ENCODE assay signal across 1 cellular context in the genomic region with DNA sequence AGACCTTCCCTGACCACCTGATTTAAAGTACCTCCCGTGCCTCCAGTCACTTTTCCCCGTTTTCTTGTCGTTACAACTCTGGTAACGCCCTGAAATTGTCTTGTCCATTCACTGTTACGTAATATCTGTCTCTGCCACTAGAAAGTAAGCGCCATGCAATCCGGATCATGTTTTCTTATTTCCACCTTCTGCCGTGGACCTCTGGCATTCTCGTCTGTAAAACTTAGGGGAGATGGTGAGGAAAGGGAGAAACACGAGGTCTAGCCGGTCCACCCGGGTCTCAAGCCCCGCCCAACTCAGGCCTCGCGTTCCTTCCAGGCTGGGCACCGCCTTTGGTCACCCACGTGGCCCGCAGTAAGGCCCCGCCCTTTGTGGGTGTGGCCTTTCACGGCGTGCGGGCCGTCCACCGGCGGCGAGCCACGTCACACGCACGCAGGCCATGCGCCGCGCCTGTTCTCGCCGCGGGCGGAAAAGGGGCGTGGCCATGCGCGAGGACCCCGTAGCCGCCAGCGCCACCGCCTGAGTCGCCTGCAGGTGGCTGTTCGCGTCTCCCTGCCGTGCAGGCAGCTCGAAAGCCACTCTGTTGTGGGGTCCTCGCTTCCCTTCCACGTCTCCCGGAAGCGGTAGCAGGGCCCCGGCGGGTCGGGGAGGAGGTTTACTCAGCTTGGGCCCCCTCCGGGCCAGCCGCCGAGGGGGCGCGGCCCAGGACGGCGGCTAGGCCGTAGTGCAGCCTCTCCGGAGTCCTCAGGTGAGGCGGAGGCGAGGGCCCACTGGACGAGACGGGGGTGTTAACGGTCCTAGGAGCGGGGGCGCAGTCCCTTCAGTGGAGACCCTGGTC.
TF ChIP-seq lines count a peak whose summit lies in the region.

A gene with protein sequence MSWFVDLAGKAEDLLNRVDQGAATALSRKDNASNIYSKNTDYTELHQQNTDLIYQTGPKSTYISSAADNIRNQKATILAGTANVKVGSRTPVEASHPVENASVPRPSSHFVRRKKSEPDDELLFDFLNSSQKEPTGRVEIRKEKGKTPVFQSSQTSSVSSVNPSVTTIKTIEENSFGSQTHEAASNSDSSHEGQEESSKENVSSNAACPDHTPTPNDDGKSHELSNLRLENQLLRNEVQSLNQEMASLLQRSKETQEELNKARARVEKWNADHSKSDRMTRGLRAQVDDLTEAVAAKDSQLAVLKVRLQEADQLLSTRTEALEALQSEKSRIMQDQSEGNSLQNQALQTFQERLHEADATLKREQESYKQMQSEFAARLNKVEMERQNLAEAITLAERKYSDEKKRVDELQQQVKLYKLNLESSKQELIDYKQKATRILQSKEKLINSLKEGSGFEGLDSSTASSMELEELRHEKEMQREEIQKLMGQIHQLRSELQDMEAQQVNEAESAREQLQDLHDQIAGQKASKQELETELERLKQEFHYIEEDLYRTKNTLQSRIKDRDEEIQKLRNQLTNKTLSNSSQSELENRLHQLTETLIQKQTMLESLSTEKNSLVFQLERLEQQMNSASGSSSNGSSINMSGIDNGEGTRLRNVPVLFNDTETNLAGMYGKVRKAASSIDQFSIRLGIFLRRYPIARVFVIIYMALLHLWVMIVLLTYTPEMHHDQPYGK (plus strand): TSS at position 597 of the 838 bp plus-strand sequence. CDS start 3,133 bp downstream, outside the sequence.

TF ChIP-seq in HepG2, 621 proteins besides CTCF, POLR2A, EP300 and RAD21 (continued from another document and continues in another):
- TF ChIP-seq, protein P1, sequence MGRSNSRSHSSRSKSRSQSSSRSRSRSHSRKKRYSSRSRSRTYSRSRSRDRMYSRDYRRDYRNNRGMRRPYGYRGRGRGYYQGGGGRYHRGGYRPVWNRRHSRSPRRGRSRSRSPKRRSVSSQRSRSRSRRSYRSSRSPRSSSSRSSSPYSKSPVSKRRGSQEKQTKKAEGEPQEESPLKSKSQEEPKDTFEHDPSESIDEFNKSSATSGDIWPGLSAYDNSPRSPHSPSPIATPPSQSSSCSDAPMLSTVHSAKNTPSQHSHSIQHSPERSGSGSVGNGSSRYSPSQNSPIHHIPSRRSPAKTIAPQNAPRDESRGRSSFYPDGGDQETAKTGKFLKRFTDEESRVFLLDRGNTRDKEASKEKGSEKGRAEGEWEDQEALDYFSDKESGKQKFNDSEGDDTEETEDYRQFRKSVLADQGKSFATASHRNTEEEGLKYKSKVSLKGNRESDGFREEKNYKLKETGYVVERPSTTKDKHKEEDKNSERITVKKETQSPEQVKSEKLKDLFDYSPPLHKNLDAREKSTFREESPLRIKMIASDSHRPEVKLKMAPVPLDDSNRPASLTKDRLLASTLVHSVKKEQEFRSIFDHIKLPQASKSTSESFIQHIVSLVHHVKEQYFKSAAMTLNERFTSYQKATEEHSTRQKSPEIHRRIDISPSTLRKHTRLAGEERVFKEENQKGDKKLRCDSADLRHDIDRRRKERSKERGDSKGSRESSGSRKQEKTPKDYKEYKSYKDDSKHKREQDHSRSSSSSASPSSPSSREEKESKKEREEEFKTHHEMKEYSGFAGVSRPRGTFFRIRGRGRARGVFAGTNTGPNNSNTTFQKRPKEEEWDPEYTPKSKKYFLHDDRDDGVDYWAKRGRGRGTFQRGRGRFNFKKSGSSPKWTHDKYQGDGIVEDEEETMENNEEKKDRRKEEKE (IDR thresholded peaks at IDR 0.05) = no peak
- TF ChIP-seq IKZF1 (IDR thresholded peaks at IDR 0.05) (no peak), ZNF616 (CRISPR knock-in tag; IDR thresholded peaks at IDR 0.05; ENCODE audit: low read depth) (peak; percentile 75; the same call in 1 of the 2 replicates), TOE1 (CRISPR knock-in tag; IDR thresholded peaks at IDR 0.05) (no peak; the same call in 1 of the 2 replicates), FOXM1 (CRISPR knock-in tag; IDR thresholded peaks at IDR 0.05) (no peak), SYNCRIP (IDR thresholded peaks at IDR 0.05; ENCODE audit: insufficient read depth, low read depth, low read length) (no peak), ZMYM2 (CRISPR knock-in tag; IDR thresholded peaks at IDR 0.05) (no peak), ZNF563 (CRISPR knock-in tag; IDR thresholded peaks at IDR 0.05) (no peak), SRSF9 (IDR thresholded peaks at IDR 0.05; ENCODE audit: borderline replicate concordance, insufficient read depth, low read depth, low read length, poor library complexity, severe bottlenecking) (no peak), ZNF839 (CRISPR knock-in tag; IDR thresholded peaks at IDR 0.05; ENCODE audit: borderline replicate concordance) (no peak; the same call in 1 of the 2 replicates), SMARCE1 (IDR thresholded peaks at IDR 0.05; ENCODE audit: borderline replicate concordance) (no peak), ZFP90 (CRISPR knock-in tag; IDR thresholded peaks at IDR 0.05; ENCODE audit: borderline replicate concordance) (no peak), TAF15 (IDR thresholded peaks at IDR 0.05; ENCODE audit: low read depth, low read length, poor library complexity, severe bottlenecking) (no peak), MTF1 (CRISPR knock-in tag; IDR thresholded peaks at IDR 0.05) (no peak; the same call in 1 of the 2 replicates), MAZ (IDR thresholded peaks at IDR 0.05; ENCODE audit: borderline replicate concordance, low read depth, low read length) (peak; percentile 65; the same call in 1 of the 2 replicates), MAZ (CRISPR knock-in tag; IDR thresholded peaks at IDR 0.05; ENCODE audit: low read depth) (peak; percentile 85), KAT2B (IDR thresholded peaks at IDR 0.05; ENCODE audit: borderline replicate concordance, low read depth, low read length) (no peak), HHEX (CRISPR knock-in tag; IDR thresholded peaks at IDR 0.05) (no peak), NFYC (CRISPR knock-in tag; IDR thresholded peaks at IDR 0.05) (peak; percentile 82), ZNF460 (CRISPR knock-in tag; IDR thresholded peaks at IDR 0.05; ENCODE audit: borderline replicate concordance) (no peak; the same call in 1 of the 2 replicates), ZNF746 (CRISPR knock-in tag; IDR thresholded peaks at IDR 0.05) (0 out of 2 replicates have a peak, but pooled peaks have one; percentile 56)
- TF ChIP-seq, protein P2, sequence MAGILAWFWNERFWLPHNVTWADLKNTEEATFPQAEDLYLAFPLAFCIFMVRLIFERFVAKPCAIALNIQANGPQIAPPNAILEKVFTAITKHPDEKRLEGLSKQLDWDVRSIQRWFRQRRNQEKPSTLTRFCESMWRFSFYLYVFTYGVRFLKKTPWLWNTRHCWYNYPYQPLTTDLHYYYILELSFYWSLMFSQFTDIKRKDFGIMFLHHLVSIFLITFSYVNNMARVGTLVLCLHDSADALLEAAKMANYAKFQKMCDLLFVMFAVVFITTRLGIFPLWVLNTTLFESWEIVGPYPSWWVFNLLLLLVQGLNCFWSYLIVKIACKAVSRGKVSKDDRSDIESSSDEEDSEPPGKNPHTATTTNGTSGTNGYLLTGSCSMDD (CRISPR knock-in tag; IDR thresholded peaks at IDR 0.05) = no peak
- TF ChIP-seq, protein P3, sequence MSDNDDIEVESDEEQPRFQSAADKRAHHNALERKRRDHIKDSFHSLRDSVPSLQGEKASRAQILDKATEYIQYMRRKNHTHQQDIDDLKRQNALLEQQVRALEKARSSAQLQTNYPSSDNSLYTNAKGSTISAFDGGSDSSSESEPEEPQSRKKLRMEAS (IDR thresholded peaks at IDR 0.05) = peak; percentile 99
- TF ChIP-seq, protein P4, sequence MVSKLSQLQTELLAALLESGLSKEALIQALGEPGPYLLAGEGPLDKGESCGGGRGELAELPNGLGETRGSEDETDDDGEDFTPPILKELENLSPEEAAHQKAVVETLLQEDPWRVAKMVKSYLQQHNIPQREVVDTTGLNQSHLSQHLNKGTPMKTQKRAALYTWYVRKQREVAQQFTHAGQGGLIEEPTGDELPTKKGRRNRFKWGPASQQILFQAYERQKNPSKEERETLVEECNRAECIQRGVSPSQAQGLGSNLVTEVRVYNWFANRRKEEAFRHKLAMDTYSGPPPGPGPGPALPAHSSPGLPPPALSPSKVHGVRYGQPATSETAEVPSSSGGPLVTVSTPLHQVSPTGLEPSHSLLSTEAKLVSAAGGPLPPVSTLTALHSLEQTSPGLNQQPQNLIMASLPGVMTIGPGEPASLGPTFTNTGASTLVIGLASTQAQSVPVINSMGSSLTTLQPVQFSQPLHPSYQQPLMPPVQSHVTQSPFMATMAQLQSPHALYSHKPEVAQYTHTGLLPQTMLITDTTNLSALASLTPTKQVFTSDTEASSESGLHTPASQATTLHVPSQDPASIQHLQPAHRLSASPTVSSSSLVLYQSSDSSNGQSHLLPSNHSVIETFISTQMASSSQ (IDR thresholded peaks at IDR 0.05; ENCODE audit: low read depth) = no peak
- TF ChIP-seq, protein P4 (CRISPR knock-in tag; IDR thresholded peaks at IDR 0.05; ENCODE audit: borderline replicate concordance) = peak; percentile 79
- TF ChIP-seq, protein P5, sequence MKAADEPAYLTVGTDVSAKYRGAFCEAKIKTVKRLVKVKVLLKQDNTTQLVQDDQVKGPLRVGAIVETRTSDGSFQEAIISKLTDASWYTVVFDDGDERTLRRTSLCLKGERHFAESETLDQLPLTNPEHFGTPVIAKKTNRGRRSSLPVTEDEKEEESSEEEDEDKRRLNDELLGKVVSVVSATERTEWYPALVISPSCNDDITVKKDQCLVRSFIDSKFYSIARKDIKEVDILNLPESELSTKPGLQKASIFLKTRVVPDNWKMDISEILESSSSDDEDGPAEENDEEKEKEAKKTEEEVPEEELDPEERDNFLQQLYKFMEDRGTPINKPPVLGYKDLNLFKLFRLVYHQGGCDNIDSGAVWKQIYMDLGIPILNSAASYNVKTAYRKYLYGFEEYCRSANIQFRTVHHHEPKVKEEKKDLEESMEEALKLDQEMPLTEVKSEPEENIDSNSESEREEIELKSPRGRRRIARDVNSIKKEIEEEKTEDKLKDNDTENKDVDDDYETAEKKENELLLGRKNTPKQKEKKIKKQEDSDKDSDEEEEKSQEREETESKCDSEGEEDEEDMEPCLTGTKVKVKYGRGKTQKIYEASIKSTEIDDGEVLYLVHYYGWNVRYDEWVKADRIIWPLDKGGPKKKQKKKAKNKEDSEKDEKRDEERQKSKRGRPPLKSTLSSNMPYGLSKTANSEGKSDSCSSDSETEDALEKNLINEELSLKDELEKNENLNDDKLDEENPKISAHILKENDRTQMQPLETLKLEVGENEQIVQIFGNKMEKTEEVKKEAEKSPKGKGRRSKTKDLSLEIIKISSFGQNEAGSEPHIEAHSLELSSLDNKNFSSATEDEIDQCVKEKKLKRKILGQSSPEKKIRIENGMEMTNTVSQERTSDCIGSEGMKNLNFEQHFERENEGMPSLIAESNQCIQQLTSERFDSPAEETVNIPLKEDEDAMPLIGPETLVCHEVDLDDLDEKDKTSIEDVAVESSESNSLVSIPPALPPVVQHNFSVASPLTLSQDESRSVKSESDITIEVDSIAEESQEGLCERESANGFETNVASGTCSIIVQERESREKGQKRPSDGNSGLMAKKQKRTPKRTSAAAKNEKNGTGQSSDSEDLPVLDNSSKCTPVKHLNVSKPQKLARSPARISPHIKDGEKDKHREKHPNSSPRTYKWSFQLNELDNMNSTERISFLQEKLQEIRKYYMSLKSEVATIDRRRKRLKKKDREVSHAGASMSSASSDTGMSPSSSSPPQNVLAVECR (CRISPR knock-in tag; IDR thresholded peaks at IDR 0.05; ENCODE audit: borderline replicate concordance) = peak; percentile 96; the same call in 1 of the 2 replicates
- TF ChIP-seq, protein P6, sequence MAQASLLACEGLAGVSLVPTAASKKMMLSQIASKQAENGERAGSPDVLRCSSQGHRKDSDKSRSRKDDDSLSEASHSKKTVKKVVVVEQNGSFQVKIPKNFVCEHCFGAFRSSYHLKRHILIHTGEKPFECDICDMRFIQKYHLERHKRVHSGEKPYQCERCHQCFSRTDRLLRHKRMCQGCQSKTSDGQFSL (CRISPR knock-in tag; IDR thresholded peaks at IDR 0.05) = no peak; the same call in 1 of the 2 replicates
- TF ChIP-seq, protein P7, sequence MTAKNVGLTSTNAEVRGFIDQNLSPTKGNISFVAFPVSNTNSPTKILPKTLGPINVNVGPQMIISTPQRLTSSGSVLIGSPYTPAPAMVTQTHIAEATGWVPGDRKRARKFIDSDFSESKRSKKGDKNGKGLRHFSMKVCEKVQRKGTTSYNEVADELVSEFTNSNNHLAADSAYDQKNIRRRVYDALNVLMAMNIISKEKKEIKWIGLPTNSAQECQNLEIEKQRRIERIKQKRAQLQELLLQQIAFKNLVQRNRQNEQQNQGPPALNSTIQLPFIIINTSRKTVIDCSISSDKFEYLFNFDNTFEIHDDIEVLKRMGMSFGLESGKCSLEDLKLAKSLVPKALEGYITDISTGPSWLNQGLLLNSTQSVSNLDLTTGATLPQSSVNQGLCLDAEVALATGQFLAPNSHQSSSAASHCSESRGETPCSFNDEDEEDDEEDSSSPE (CRISPR knock-in tag; IDR thresholded peaks at IDR 0.05) = peak; percentile 89; the same call in 1 of the 2 replicates
- TF ChIP-seq, protein P8, sequence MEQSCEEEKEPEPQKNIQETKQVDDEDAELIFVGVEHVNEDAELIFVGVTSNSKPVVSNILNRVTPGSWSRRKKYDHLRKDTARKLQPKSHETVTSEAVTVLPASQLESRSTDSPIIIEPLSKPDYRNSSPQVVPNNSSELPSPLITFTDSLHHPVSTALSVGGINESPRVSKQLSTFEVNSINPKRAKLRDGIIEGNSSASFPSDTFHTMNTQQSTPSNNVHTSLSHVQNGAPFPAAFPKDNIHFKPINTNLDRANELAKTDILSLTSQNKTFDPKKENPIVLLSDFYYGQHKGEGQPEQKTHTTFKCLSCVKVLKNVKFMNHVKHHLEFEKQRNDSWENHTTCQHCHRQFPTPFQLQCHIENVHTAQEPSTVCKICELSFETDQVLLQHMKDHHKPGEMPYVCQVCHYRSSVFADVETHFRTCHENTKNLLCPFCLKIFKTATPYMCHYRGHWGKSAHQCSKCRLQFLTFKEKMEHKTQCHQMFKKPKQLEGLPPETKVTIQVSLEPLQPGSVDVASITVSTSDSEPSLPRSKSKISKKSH (CRISPR knock-in tag; IDR thresholded peaks at IDR 0.05; ENCODE audit: borderline replicate concordance) = 0 out of 2 replicates have a peak, but pooled peaks have one; percentile 66
- TF ChIP-seq, protein P9, sequence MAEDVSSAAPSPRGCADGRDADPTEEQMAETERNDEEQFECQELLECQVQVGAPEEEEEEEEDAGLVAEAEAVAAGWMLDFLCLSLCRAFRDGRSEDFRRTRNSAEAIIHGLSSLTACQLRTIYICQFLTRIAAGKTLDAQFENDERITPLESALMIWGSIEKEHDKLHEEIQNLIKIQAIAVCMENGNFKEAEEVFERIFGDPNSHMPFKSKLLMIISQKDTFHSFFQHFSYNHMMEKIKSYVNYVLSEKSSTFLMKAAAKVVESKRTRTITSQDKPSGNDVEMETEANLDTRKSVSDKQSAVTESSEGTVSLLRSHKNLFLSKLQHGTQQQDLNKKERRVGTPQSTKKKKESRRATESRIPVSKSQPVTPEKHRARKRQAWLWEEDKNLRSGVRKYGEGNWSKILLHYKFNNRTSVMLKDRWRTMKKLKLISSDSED (CRISPR knock-in tag; IDR thresholded peaks at IDR 0.05) = no peak
